Comparison of ENCODE assay signal across 8 cellular contexts in the genomic region with DNA sequence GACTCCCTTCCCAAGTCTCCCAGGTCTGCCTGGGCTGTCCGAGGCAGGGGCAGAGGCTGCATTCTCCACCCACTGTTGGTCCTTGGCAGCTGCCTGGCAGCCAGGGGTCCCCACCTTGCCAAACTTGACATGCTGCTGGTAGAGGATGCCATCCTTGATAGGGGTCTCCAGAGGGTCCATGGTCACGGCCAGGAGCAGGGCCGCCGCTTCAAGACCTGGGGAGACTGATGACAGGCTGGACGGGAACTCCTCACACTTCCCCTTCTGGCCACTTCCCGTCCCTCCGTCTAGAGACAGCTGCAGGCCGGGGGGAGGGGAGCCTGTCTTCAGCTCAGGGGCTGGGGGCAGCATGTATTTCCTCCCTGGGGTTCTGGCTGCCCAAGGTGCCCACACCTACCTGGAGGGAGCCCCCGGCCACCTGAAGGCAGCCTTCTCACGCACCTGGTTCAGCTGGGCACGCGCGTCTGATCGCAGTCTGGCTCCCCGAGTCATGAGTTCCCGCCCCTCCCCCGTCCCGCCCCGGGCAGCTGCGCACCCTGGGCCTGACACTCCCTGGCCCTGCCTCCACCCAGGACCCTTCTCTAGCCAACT. TPM values are rescaled to one million over a fixed set of nuclear protein-coding genes. Genes with fewer than 3 reads are reported as not detected.
DNase-seq lines count a peak whose midpoint lies in the region; ATAC-seq and TF ChIP-seq lines count a peak whose summit lies in the region.

A gene with protein sequence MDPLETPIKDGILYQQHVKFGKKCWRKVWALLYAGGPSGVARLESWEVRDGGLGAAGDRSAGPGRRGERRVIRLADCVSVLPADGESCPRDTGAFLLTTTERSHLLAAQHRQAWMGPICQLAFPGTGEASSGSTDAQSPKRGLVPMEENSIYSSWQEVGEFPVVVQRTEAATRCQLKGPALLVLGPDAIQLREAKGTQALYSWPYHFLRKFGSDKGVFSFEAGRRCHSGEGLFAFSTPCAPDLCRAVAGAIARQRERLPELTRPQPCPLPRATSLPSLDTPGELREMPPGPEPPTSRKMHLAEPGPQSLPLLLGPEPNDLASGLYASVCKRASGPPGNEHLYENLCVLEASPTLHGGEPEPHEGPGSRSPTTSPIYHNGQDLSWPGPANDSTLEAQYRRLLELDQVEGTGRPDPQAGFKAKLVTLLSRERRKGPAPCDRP (minus strand): TSS at position 466 of the 591 bp plus-strand sequence. CDS start 286 bp downstream, at position 180.

- no peaks in the 10 kb centered on the region for H4K20me1 ChIP-seq in DOHH2 (ENCODE audit: control insufficient read depth, insufficient read depth, low read depth, low read length)

- TF ChIP-seq CTCF in DOHH2 (IDR thresholded peaks at IDR 0.05; ENCODE audit: low read depth, low read length, poor library complexity, severe bottlenecking): no peak
- TF ChIP-seq CTCF in WERI-Rb-1 (IDR thresholded peaks at IDR 0.05; ENCODE audit: low read depth, low read length): no peak

- peaks cover 48% of the 10 kb centered on the region for H3K79me2 ChIP-seq in DOHH2 (ENCODE audit: control insufficient read depth, low read length)

- no peaks in the 10 kb centered on the region for H3K9me2 ChIP-seq in DOHH2 (replicated peaks; ENCODE audit: control insufficient read depth, low read length)

- DNase-seq in WERI-Rb-1 (peak; percentile 41), mucosa of gallbladder (ENCODE audit: low spot score) (no peak), NCI-H2171 treated with DMSO at 0.1 percent for 48 hours (lab: John Stamatoyannopoulos, UW) (no peak)

- H3K27ac ChIP-seq in DOHH2 (ENCODE audit: low read depth, low read length) (peak within 1 kb of the TSS; percentile 99), WERI-Rb-1 (peak within 1 kb of the TSS; percentile 51; the same call in 1 of the 2 replicates)

- ATAC-seq in HG02588 (IDR thresholded peaks at IDR 0.05; ENCODE audit: unreplicated experiment): peak; percentile 28
- ATAC-seq in HG02884 (IDR thresholded peaks at IDR 0.05; ENCODE audit: unreplicated experiment): no peak
- ATAC-seq in HG03139 (IDR thresholded peaks at IDR 0.05; ENCODE audit: unreplicated experiment): no peak
- no peak for ATAC-seq in GM18519 (IDR thresholded peaks at IDR 0.05; ENCODE audit: low FRiP score, unreplicated experiment)

- H3K9me3 ChIP-seq in DOHH2 (ENCODE audit: control insufficient read depth, insufficient read depth, low read length) (no peaks in the 10 kb centered on the region), WERI-Rb-1 (ENCODE audit: severe bottlenecking) (no peaks in the 10 kb centered on the region)

- peak within 1 kb of the TSS; percentile 100 for H3K4me2 ChIP-seq in DOHH2 (ENCODE audit: low read length)

- peaks cover 18% of the 10 kb centered on the region for H3F3A ChIP-seq in DOHH2 (ENCODE audit: control insufficient read depth, insufficient read depth)

- no peaks in the 10 kb centered on the region for H3K27me3 ChIP-seq in DOHH2 (ENCODE audit: control insufficient read depth, low read length)
- H3K27me3 ChIP-seq in WERI-Rb-1 (ENCODE audit: insufficient read depth, low read depth, severe bottlenecking): no peaks in the 10 kb centered on the region

- peak within 1 kb of the TSS; percentile 81 for H3K4me3 ChIP-seq in DOHH2 (ENCODE audit: low read length)
- peak within 1 kb of the TSS; percentile 12; the same call in 1 of the 2 replicates for H3K4me3 ChIP-seq in WERI-Rb-1 (ENCODE audit: low read depth, low read length)

- peaks cover 65% of the 10 kb centered on the region for H3K4me1 ChIP-seq in DOHH2 (ENCODE audit: control insufficient read depth, low read length)

- H3K36me3 ChIP-seq in DOHH2 (ENCODE audit: control insufficient read depth, low read length) (peaks cover 93% of the 10 kb centered on the region), WERI-Rb-1 (peaks cover 2% of the 10 kb centered on the region; the same call in 1 of the 2 replicates)

RNA-seq across cellular contexts. Expression of the gene that starts here (rescaled TPM):
- total RNA-seq in mucosa of gallbladder: 12.8 TPM
